ENCODE assay signal across 22 cellular contexts in genomic region chr20:47137231-47137865, GRCh38.
DNase-seq lines count a peak whose midpoint lies in the region; FAIRE-seq and TF ChIP-seq lines count a peak whose summit lies in the region.
"Had no signal": no experiment of that assay in that cellular context is flagged by ENCODE, and none has a peak within 500 bp of the region (broad histone marks: within the 10 kb centered on the region; RNA-seq: fewer than 3 reads in every experiment).

No MANE protein-coding gene starts in this region.

- intact Hi-C loops in posterior vena cava (cut with DNase I) = no loop called here

- no peak overlapping the region for H3K4me3 ChIP-seq in adipocyte (ENCODE audit: low read length)
- H3K4me3 ChIP-seq: GM12878 had no signal

- peak overlapping the region; percentile 6 for H3K9ac ChIP-seq in adipocyte (ENCODE audit: low read length)

- H3K36me3 ChIP-seq in adipocyte (ENCODE audit: control insufficient read depth, insufficient read depth, low read length, severe bottlenecking) = no peaks in the 10 kb centered on the region
- H3K36me3 ChIP-seq: brain microvascular endothelial cell had no signal

- peak overlapping the region; percentile 50 for H3K27ac Mint-ChIP-seq in progenitor cell of endocrine pancreas
- H3K27ac Mint-ChIP-seq: activated B cell treated with CpG ODN at 0.5 μM for 24 hours; CD4-positive, alpha-beta T cell; naive thymus-derived CD4-positive, alpha-beta T cell had no signal

- DNase-seq in AG20443 (ENCODE audit: low spot score) (peak; percentile 54), HTR-8/SVneo (ENCODE audit: insufficient read length, low spot score) (no peak), adipocyte (ENCODE audit: low read depth) (peak; percentile 25), progenitor cell of endocrine pancreas (ENCODE audit: low spot score, unreplicated experiment) (no peak), SHP77 (lab: John Stamatoyannopoulos, UW) (no peak), NCI-H2227 treated with DMSO at 0.1 percent for 48 hours (lab: John Stamatoyannopoulos, UW) (no peak), posterior vena cava (ENCODE audit: low spot score) (no peak)
- no peak for DNase-seq in activated CD4-positive, CD25-positive, alpha-beta regulatory T cell (lab: John Stamatoyannopoulos, UW)
- DNase-seq: activated B cell treated with CpG ODN at 0.5 μM for 24 hours; activated CD4-positive, alpha-beta T cell treated with anti-CD3 and anti-CD28 coated beads, Interleukin-2, amount 50 U/mL, for 48 hours; activated effector memory CD4-positive, alpha-beta T cell treated with anti-CD3 and anti-CD28 coated beads, Interleukin-2, amount 50 U/mL, for 16 hours; brain microvascular endothelial cell; CD4-positive, alpha-beta T cell; DMS153; GF-D8; left colon; naive thymus-derived CD4-positive, alpha-beta T cell; NCI-H1105; NCI-H2029; NCI-H446; right cardiac atrium had no signal

- H3K36me3 Mint-ChIP-seq in progenitor cell of endocrine pancreas (ENCODE audit: insufficient read depth) = no peaks in the 10 kb centered on the region
- H3K36me3 Mint-ChIP-seq: naive thymus-derived CD4-positive, alpha-beta T cell had no signal

- no peaks in the 10 kb centered on the region for H3K27me3 Mint-ChIP-seq in progenitor cell of endocrine pancreas

- peak; percentile 87 for FAIRE-seq in HTR-8/SVneo (lab: Jason Lieb, UNC)
- FAIRE-seq: GM12878 had no signal

- peaks cover 7% of the 10 kb centered on the region for H3K9me3 Mint-ChIP-seq in progenitor cell of endocrine pancreas (ENCODE audit: low read depth)
- H3K9me3 Mint-ChIP-seq: CD4-positive, alpha-beta T cell had no signal

- peaks cover 11% of the 10 kb centered on the region for H3K4me1 Mint-ChIP-seq in progenitor cell of endocrine pancreas (ENCODE audit: low read depth)
- H3K4me1 Mint-ChIP-seq: activated B cell treated with CpG ODN at 0.5 μM for 24 hours; naive thymus-derived CD4-positive, alpha-beta T cell had no signal

- no peak overlapping the region for H3K4me3 Mint-ChIP-seq in progenitor cell of endocrine pancreas (ENCODE audit: low read depth)
- H3K4me3 Mint-ChIP-seq: activated B cell treated with CpG ODN at 0.5 μM for 24 hours; CD4-positive, alpha-beta T cell; naive thymus-derived CD4-positive, alpha-beta T cell had no signal

- TF ChIP-seq CTCF in progenitor cell of endocrine pancreas (IDR thresholded peaks at IDR 0.05; ENCODE audit: unreplicated experiment) = no peak

- H3K9me3 ChIP-seq in adipocyte (ENCODE audit: control insufficient read depth, low read length) = peaks cover 4% of the 10 kb centered on the region

- H3K4me1 ChIP-seq in adipocyte (ENCODE audit: control insufficient read depth, insufficient read depth, low read length) = peaks cover 23% of the 10 kb centered on the region

- no peaks in the 10 kb centered on the region for H3K27me3 ChIP-seq in adipocyte (replicated peaks; ENCODE audit: control insufficient read depth, insufficient read depth, low read length)
- H3K27me3 ChIP-seq: brain microvascular endothelial cell had no signal

Comparison
In these comparisons a context has a peak if more than half of its experiments do, and no peak if none do; other contexts are left out.
1. DNase-seq: peak in AG20443 (single experiment) and adipocyte (single experiment); none in HTR-8/SVneo (single experiment), progenitor cell of endocrine pancreas (single experiment), SHP77 (0 of 2), NCI-H2227 treated with DMSO at 0.1 percent for 48 hours (single experiment), activated CD4-positive, CD25-positive, alpha-beta regulatory T cell (0 of 4) and posterior vena cava (single experiment).